In the genomic region with DNA sequence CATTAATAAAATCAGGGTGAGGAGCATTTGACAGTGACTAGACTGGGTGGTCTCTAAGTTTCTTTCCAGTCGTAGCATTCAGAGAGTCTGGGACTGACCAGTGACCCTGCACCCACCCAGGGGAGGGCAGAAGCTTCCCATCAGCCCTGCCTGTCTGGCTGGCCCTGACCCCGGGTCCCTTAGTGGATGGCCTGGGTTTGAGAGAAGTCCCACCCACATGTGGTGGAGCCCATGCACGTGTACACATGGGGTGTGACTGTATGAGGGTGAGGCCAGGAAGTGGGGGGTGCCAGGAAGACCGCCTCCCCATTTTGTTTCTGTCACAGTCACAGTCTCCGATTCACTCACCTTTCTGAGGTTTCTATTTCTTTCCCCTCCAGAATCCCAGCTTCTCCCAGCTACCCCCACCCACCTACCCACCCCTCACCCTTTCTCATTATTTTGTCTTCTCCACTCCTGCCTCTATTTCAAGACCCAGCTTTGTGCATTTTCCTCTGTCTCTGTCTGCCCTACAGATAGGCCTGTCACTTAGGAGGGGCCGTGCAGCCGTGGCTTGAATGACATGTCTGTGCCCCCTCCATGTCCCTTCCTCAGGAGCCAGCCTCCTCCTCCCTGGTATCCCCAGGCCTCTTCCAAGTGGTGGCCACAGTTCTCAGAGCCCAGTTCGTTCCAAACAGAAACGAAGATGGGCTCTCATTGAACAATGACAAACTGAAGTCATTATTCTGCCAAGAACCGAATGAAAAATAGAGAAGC, we compare ENCODE assay signal across 26 cellular contexts. TPM values are rescaled to one million over a fixed set of nuclear protein-coding genes. Genes with fewer than 3 reads are reported as not detected.
"Had no signal": no experiment of that assay in that cellular context is flagged by ENCODE, and none has a peak within 500 bp of the region (broad histone marks: within the 10 kb centered on the region; RNA-seq: fewer than 3 reads in every experiment).

No MANE protein-coding gene starts in this region.

- H3K4me3 Mint-ChIP-seq: naive thymus-derived CD8-positive, alpha-beta T cell had no signal

- H3K4me3 ChIP-seq: breast epithelium, dorsolateral prefrontal cortex, esophagus squamous epithelium, mucosa of descending colon, ovary, prostate gland, right lobe of liver had no signal

- H3K4me1 ChIP-seq: breast epithelium, right lobe of liver had no signal

- H3K9me3 Mint-ChIP-seq: naive thymus-derived CD8-positive, alpha-beta T cell had no signal

- H3K4me1 Mint-ChIP-seq: naive thymus-derived CD8-positive, alpha-beta T cell had no signal

- ATAC-seq: mucosa of descending colon; naive thymus-derived CD8-positive, alpha-beta T cell; right lobe of liver had no signal

- H3K9me3 ChIP-seq: breast epithelium, esophagus squamous epithelium, mucosa of descending colon, ovary, prostate gland, right lobe of liver had no signal

- H3K27me3 ChIP-seq: breast epithelium, ovary, right lobe of liver had no signal

- H3K36me3 ChIP-seq: breast epithelium, esophagus squamous epithelium, ovary, prostate gland, right lobe of liver had no signal

- H3K36me3 Mint-ChIP-seq: naive thymus-derived CD8-positive, alpha-beta T cell had no signal

- DNase-seq: central memory CD4-positive, alpha-beta T cell; cortex of kidney; effector memory CD4-positive, alpha-beta T cell; esophagus squamous epithelium; foreskin fibroblast; head of caudate nucleus; hippocampal formation; kidney glomerular epithelial cell; mammary epithelial cell; mucosa of descending colon; naive thymus-derived CD8-positive, alpha-beta T cell; nucleus accumbens; stimulated activated CD4-positive, alpha-beta T cell treated with anti-CD3 and anti-CD28 coated beads, Interleukin-2, amount 100 ng/mL, for 24 hours; stimulated activated naive CD4-positive, alpha-beta T cell treated with Interleukin-2 at 50 U/mL for 16 hours had no signal

- H3K27ac ChIP-seq: breast epithelium, dorsolateral prefrontal cortex, esophagus squamous epithelium, ovary, prostate gland, right lobe of liver had no signal

RNA-seq across cellular contexts. Expression of a gene that starts 13.6 kb away (rescaled TPM):
- total RNA-seq: breast epithelium; epithelial cell of proximal tubule; liver; mammary epithelial cell; naive thymus-derived CD8-positive, alpha-beta T cell; ovary; renal cortical epithelial cell; right lobe of liver; skeletal muscle tissue; ureter had no signal
- polyA plus RNA-seq: liver; mammary epithelial cell; naive thymus-derived CD8-positive, alpha-beta T cell; neural cell; thymus had no signal
